Comparison of ENCODE assay signal across 19 cellular contexts in the genomic region with DNA sequence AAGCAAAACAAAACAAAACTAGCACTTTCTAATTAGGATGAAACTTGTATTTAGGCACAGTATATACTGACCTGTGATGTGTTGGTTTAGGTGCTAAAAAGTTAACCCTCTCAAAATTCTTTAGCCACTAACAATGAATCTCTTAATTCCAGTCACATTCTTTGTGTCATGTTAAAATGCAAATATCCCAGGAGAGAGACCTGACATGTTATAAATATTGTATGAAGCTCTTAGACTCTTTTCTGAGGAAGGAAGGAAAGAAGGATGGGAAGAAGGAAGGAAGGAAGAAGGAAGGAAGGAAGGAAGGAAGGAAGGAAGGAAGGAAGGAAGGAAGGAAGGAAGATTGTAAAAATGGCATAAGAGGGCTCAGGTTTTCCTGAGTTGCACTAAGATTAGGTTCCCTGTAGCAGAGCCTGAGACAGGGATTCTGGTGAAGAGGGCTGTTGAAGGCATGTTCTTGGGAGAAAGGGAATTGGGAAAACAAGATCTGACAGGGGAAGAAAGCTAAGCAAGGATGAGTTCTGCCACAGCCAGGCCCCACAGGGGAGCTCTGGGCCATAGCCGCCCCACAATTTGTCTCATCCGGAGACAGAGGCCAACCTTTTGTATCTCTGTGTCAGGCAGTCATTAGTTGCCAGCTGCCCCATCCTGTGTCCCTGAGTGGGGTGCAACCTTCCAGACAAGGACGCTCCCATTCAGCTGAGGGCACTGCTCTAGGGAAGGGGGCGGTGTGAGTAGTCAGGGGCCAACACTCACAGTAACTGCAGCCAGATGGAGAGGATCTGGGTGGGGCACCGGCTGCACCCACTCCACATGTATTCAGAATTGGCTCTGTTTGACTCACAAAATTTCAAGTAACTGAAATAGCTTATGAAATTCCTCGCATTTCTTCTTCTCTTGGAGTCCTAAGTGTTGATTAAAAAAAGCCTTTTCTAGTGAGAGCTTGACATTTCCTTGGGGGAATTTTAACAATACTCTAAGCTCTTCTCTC.
DNase-seq lines count a peak whose midpoint lies in the region; ATAC-seq, FAIRE-seq and TF ChIP-seq lines count a peak whose summit lies in the region.
"Had no signal": no experiment of that assay in that cellular context is flagged by ENCODE, and none has a peak within 500 bp of the region (broad histone marks: within the 10 kb centered on the region; RNA-seq: fewer than 3 reads in every experiment).

No MANE protein-coding gene starts in this region.

- H3K27me3 ChIP-seq in HAP-1 (ENCODE audit: low read depth), result no peaks in the 10 kb centered on the region
- H3K27me3 ChIP-seq in astrocyte (ENCODE audit: insufficient read depth, low read length), result peaks cover 3% of the 10 kb centered on the region
- H3K27me3 ChIP-seq: gastrocnemius medialis, ovary, sigmoid colon had no signal

- peaks cover 3% of the 10 kb centered on the region; the same call in 1 of the 2 replicates for H3K9me3 ChIP-seq in HAP-1
- peaks cover 3% of the 10 kb centered on the region for H3K9me3 ChIP-seq in astrocyte (ENCODE audit: insufficient read depth, low read depth, low read length)
- H3K9me3 ChIP-seq: gastrocnemius medialis, ovary, sigmoid colon had no signal

- FAIRE-seq in astrocyte (lab: Jason Lieb, UNC), result no peak

- H3K4me3 ChIP-seq in HAP-1 (no peak overlapping the region), astrocyte (ENCODE audit: insufficient read depth, low read depth, low read length) (no peak overlapping the region)
- H3K4me3 ChIP-seq: gastrocnemius medialis, ovary, sigmoid colon had no signal

- peaks cover 2% of the 10 kb centered on the region for H3K27me3 Mint-ChIP-seq in astrocyte (ENCODE audit: low read depth, unreplicated experiment)

- H3K4me1 Mint-ChIP-seq in astrocyte (ENCODE audit: low read depth, unreplicated experiment), result peaks cover 19% of the 10 kb centered on the region

- peak; percentile 20 for DNase-seq in Ammon's horn (ENCODE audit: low spot score)
- peak; percentile 26 to 28 for DNase-seq in HAP-1 (ENCODE audit: low spot score in 2 of 2)
- peak; percentile 38 for DNase-seq in astrocyte (ENCODE audit: low read depth)
- DNase-seq in myocyte (ENCODE audit: low read depth), result peak; percentile 17
- DNase-seq in cerebellar nuclear complex (lab: John Stamatoyannopoulos, UW), result no peak
- no peak for DNase-seq in HT-29 (ENCODE audit: low spot score)
- DNase-seq in activated CD4-positive, CD25-positive, alpha-beta regulatory T cell (lab: John Stamatoyannopoulos, UW), result no peak
- DNase-seq: activated CD4-positive, alpha-beta T cell treated with anti-CD3 and anti-CD28 coated beads for 1 hour; DMS53; gastrocnemius medialis; H7; ovary; SHP77 treated with DMSO at 0.1 percent for 48 hours; sigmoid colon; stimulated activated CD4-positive, alpha-beta T cell treated with anti-CD3 and anti-CD28 coated beads, Interleukin-2, amount 100 ng/mL, for 48 hours; stimulated activated CD8-positive, alpha-beta memory T cell treated with anti-CD3 and anti-CD28 coated beads, Interleukin-4, amount 100 ng/mL, for 48 hours had no signal

- in situ Hi-C loops in HAP-1 (cut with MboI; ENCODE audit: low sequenced_read_pairs), result no loop called here

- no peak overlapping the region for H3K4me2 ChIP-seq in astrocyte (ENCODE audit: low read length)

- H2AFZ ChIP-seq in astrocyte (ENCODE audit: low read depth, low read length), result no peak overlapping the region

- no peak for TF ChIP-seq CTCF in astrocyte (IDR thresholded peaks at IDR 0.05; ENCODE audit: insufficient read depth, low read depth, low read length)

- no peak overlapping the region for H3K9ac ChIP-seq in astrocyte (ENCODE audit: low read length)

- H3K36me3 ChIP-seq in HAP-1 (replicated peaks) (no peaks in the 10 kb centered on the region), astrocyte (ENCODE audit: insufficient read depth, low read length) (no peaks in the 10 kb centered on the region)
- H3K36me3 ChIP-seq: gastrocnemius medialis, ovary, sigmoid colon had no signal

- no peaks in the 10 kb centered on the region for H3K36me3 Mint-ChIP-seq in astrocyte (ENCODE audit: low read depth, unreplicated experiment)

- H3K79me2 ChIP-seq in astrocyte (ENCODE audit: insufficient read depth, low read length), result no peaks in the 10 kb centered on the region

- no peaks in the 10 kb centered on the region for H3K9me3 Mint-ChIP-seq in astrocyte (ENCODE audit: unreplicated experiment)
- H3K9me3 Mint-ChIP-seq: activated T-helper 2 cell treated with anti-CD3 and anti-CD28 coated beads, Interferon-gamma antibody, Interleukin-2, Interleukin-4, amounts not matched to agents 10 μg/mL and 5 μg/mL and 100 μg/mL, durations not matched to agents 14 hours and 24 hours and 36 hours had no signal

- no peak overlapping the region for H3K4me3 Mint-ChIP-seq in astrocyte (ENCODE audit: unreplicated experiment)

- peak overlapping the region; percentile 36 for H3K27ac Mint-ChIP-seq in astrocyte (ENCODE audit: unreplicated experiment)
- H3K27ac Mint-ChIP-seq: activated T-helper 2 cell treated with anti-CD3 and anti-CD28 coated beads, Interferon-gamma antibody, Interleukin-2, Interleukin-4, amounts not matched to agents 10 μg/mL and 5 μg/mL and 100 μg/mL, durations not matched to agents 14 hours and 24 hours and 36 hours had no signal

- ATAC-seq in HG03378 (IDR thresholded peaks at IDR 0.05; ENCODE audit: unreplicated experiment), result no peak
- ATAC-seq: gastrocnemius medialis, left lobe of liver had no signal

- H4K20me1 ChIP-seq in astrocyte (ENCODE audit: insufficient read depth, low read length), result no peaks in the 10 kb centered on the region

- H3K4me1 ChIP-seq in HAP-1 (peaks cover 16% of the 10 kb centered on the region), astrocyte (ENCODE audit: insufficient read depth, low read length) (peaks cover 3% of the 10 kb centered on the region)
- H3K4me1 ChIP-seq: sigmoid colon had no signal

- H3K27ac ChIP-seq in astrocyte (ENCODE audit: low read depth, low read length), result no peak overlapping the region
- H3K27ac ChIP-seq: gastrocnemius medialis, ovary, sigmoid colon had no signal

Comparison
In these comparisons a context has a peak if more than half of its experiments do, and no peak if none do; other contexts are left out.
1. DNase-seq: peak in Ammon's horn (single experiment), HAP-1 (2 of 2), astrocyte (single experiment) and myocyte (single experiment); none in cerebellar nuclear complex (0 of 2), HT-29 (single experiment) and activated CD4-positive, CD25-positive, alpha-beta regulatory T cell (0 of 4).